Comparison of ENCODE assay signal across 1 cellular context in the genomic region with DNA sequence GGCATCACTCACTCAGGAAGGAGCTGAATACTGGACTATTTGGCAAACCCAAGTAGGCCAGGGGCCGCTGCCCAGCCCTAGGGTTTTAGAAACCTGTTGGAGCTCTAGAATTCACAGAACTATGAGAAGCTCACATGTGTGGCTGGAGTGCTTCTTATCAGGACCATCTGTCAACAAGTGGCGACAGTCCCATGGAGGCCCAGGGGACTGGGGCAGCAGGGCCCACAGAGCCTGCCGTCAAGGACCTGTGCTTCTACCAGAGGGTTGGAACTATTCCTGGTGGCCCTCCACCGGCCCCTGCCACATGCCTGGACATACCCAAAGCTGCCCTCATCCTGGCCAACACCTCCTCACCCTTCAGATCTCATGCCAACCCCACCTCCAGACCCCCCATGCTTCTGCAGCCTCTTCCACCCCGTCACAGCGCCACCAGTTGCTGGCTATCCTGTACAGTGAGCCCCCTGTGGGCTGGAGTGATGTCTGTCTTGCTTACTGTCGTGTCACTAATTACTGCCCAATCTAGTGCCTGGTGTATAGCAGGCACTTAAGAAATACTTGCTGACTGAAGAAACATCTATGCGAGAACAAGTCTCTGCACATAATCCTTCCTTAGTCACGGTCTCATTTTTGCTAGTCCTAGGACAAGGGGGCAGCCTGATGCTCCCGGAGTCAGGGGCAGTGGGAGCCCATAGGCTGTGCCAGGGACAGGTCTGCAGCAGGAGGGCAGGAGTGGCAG.
TF ChIP-seq lines count a peak whose summit lies in the region.

No MANE protein-coding gene starts in this region.

TF ChIP-seq in SK-N-SH, 30 proteins besides CTCF, POLR2A, EP300 and RAD21 (continued from another document):
- peak; percentile 58 for TF ChIP-seq GATA2 (CRISPR knock-in tag; IDR thresholded peaks at IDR 0.05)
- no peak for TF ChIP-seq REST (IDR thresholded peaks at IDR 0.05; ENCODE audit: low read depth, low read length)
- TF ChIP-seq FOXM1 (IDR thresholded peaks at IDR 0.05; ENCODE audit: low read depth): no peak
- TF ChIP-seq USF2 (IDR thresholded peaks at IDR 0.05; ENCODE audit: borderline replicate concordance, low read depth, low read length): no peak
- TF ChIP-seq CHD2 (IDR thresholded peaks at IDR 0.05; ENCODE audit: low read length, partially characterized antibody): no peak
- no peak for TF ChIP-seq FOSL2 (IDR thresholded peaks at IDR 0.05; ENCODE audit: borderline replicate concordance, low read depth)
- no peak for TF ChIP-seq RCOR1 (IDR thresholded peaks at IDR 0.05; ENCODE audit: low read length)
- no peak for TF ChIP-seq NRF1 (IDR thresholded peaks at IDR 0.05; ENCODE audit: low read depth, low read length)
- TF ChIP-seq RXRA (IDR thresholded peaks at IDR 0.05; ENCODE audit: borderline replicate concordance, low read depth): no peak
- TF ChIP-seq FOXJ3 (CRISPR knock-in tag; IDR thresholded peaks at IDR 0.05): no peak
TF ChIP-seq in SK-N-SH: peak in this region for 2.
